ENCODE assay signal across 31 cellular contexts in the genomic region with DNA sequence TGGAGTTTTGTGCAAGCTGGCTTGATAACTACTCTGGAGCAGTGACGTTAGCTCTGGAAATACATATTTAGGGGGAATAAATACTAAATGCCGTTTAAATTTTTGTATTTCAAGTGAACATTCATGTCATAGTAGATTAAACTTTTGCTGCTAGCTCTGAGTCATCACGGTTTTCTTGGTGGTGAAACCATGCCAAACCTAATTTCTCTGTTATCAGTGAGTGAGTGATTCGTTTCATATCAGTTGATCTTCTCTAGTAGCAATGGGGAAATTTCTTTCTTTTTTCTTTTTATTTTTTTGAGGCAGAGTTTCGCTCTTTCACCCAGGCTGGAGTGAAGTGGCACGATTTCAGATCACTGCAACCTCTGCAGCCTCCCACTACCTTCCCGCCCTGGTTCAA.
A peak's percentile ranks its signal among the peaks of the same experiment; 100 is the strongest.
DNase-seq lines count a peak whose midpoint lies in the region; ATAC-seq lines count a peak whose summit lies in the region.
"Had no signal": no experiment of that assay in that cellular context is flagged by ENCODE, and none has a peak within 500 bp of the region (broad histone marks: within the 10 kb centered on the region; RNA-seq: fewer than 3 reads in every experiment).

No MANE protein-coding gene starts in this region.

- no peak overlapping the region for H2BK120ac ChIP-seq in mesenchymal stem cell (ENCODE audit: low read depth, low read length)

- no peak overlapping the region for H2BK5ac ChIP-seq in mesenchymal stem cell (ENCODE audit: low read depth, low read length, poor library complexity, severe bottlenecking)

- no peak overlapping the region for H2AFZ ChIP-seq in mesenchymal stem cell (ENCODE audit: low read depth, low read length)

- H3K36me3 ChIP-seq in mesenchymal stem cell (ENCODE audit: control insufficient read depth in 1 of 2, insufficient read depth in 2 of 2, low read depth in 1 of 2, low read length in 2 of 2) (peaks cover 4 to 5% of the 10 kb centered on the region in 2 experiments), SJCRH30 (no peaks in the 10 kb centered on the region)
- H3K36me3 ChIP-seq: ascending aorta, esophagus muscularis mucosa, gastroesophageal sphincter, MG63, Peyer's patch, suprapubic skin, upper lobe of right lung, WERI-Rb-1 had no signal

- H3K4me1 ChIP-seq in mesenchymal stem cell (ENCODE audit: control insufficient read depth, insufficient read depth, low read depth, low read length) (peaks cover 2% of the 10 kb centered on the region), SJCRH30 (no peaks in the 10 kb centered on the region)
- H3K4me1 ChIP-seq: ascending aorta, Peyer's patch, suprapubic skin, upper lobe of right lung had no signal

- H3K9me3 ChIP-seq in mesenchymal stem cell (ENCODE audit: control insufficient read depth, low read length), result no peaks in the 10 kb centered on the region
- H3K9me3 ChIP-seq in SJCRH30 (replicated peaks), result no peaks in the 10 kb centered on the region
- H3K9me3 ChIP-seq: ascending aorta, esophagus muscularis mucosa, gastroesophageal sphincter, MG63, mucosa of descending colon, Peyer's patch, suprapubic skin, upper lobe of right lung had no signal

- H3K79me1 ChIP-seq in mesenchymal stem cell (replicated peaks; ENCODE audit: low read length, poor library complexity, severe bottlenecking), result peaks cover 33% of the 10 kb centered on the region

- no peak overlapping the region for H2AK5ac ChIP-seq in mesenchymal stem cell (ENCODE audit: low read length, severe bottlenecking)

- H3K27me3 ChIP-seq in mesenchymal stem cell (ENCODE audit: control insufficient read depth in 1 of 2, insufficient read depth in 1 of 2, low read length in 2 of 2) (no peaks in the 10 kb centered on the region), SJCRH30 (no peaks in the 10 kb centered on the region)
- H3K27me3 ChIP-seq: ascending aorta, esophagus muscularis mucosa, gastroesophageal sphincter, MG63, Peyer's patch, suprapubic skin, upper lobe of right lung had no signal

- H3K18ac ChIP-seq in mesenchymal stem cell (ENCODE audit: low read depth in 1 of 2, low read length in 2 of 2), result no peak overlapping the region

- ATAC-seq in esophagus mucosa, result no peak
- ATAC-seq: gastroesophageal sphincter, left colon, mucosa of descending colon, natural killer cell, upper lobe of right lung had no signal

- H3K4me3 ChIP-seq in mesenchymal stem cell (ENCODE audit: insufficient read depth in 1 of 2, low read depth in 1 of 2, low read length in 2 of 2), result no peak overlapping the region
- H3K4me3 ChIP-seq in SJCRH30, result no peak overlapping the region
- H3K4me3 ChIP-seq: ascending aorta, esophagus muscularis mucosa, gastroesophageal sphincter, MG63, mucosa of descending colon, Peyer's patch, suprapubic skin, upper lobe of right lung had no signal

- H3K4ac ChIP-seq in mesenchymal stem cell (ENCODE audit: low read depth in 1 of 2, low read length in 2 of 2), result no peak overlapping the region

- H3K23ac ChIP-seq in mesenchymal stem cell (ENCODE audit: low read length in 2 of 2), result no peak overlapping the region

- no peak overlapping the region for H2BK12ac ChIP-seq in mesenchymal stem cell (ENCODE audit: low read length in 2 of 2)

- no peak overlapping the region for H3K4me2 ChIP-seq in mesenchymal stem cell (ENCODE audit: low read length, poor library complexity, severe bottlenecking)

- no peak overlapping the region for H4K8ac ChIP-seq in mesenchymal stem cell (ENCODE audit: low read length)

- H3K27ac ChIP-seq in mesenchymal stem cell (ENCODE audit: low read length, poor library complexity, severe bottlenecking) (no peak overlapping the region), SJCRH30 (no peak overlapping the region)
- H3K27ac ChIP-seq: ascending aorta, esophagus muscularis mucosa, gastroesophageal sphincter, Peyer's patch, suprapubic skin, upper lobe of right lung, WERI-Rb-1 had no signal

- no peak overlapping the region for H4K91ac ChIP-seq in mesenchymal stem cell (ENCODE audit: low read length)

- no peak overlapping the region for H3K9ac ChIP-seq in mesenchymal stem cell (ENCODE audit: low read length)

- 97% methylated on average over 6 of the region's 7 CpGs for WGBS in mesenchymal stem cell

- DNase-seq in Daoy (ENCODE audit: low read depth) (peak; percentile 27), M059J (ENCODE audit: low read depth) (peak; percentile 62), astrocyte of the hippocampus (ENCODE audit: low read depth, low spot score) (peak; percentile 18), mesenchymal stem cell (peak; percentile 8), NCI-H2171 (lab: John Stamatoyannopoulos, UW) (no peak), RPMI8226 (no peak), SJCRH30 (no peak)
- DNase-seq: activated CD4-positive, alpha-beta T cell treated with anti-CD3 and anti-CD28 coated beads for 48 hours; activated CD8-positive, alpha-beta memory T cell treated with anti-CD3 and anti-CD28 coated beads for 24 hours; activated effector memory CD4-positive, alpha-beta T cell treated with anti-CD3 and anti-CD28 coated beads, Interleukin-2, amount 50 U/mL, for 16 hours; CD4-positive, alpha-beta memory T cell; dermis blood vessel endothelial cell; endodermal cell; KG1; left colon; MG63; mucosa of descending colon; natural killer cell; NCI-H1417; NCI-H2029 treated with DMSO at 0.1 percent for 48 hours; Peyer's patch; small intestine; stimulated activated naive CD4-positive, alpha-beta T cell treated with Interleukin-2 at 50 U/mL for 16 hours; T1000; upper lobe of right lung; WERI-Rb-1 had no signal

- H2BK15ac ChIP-seq in mesenchymal stem cell (ENCODE audit: low read depth, poor library complexity, severe bottlenecking), result no peak overlapping the region

- no peak overlapping the region for H3K14ac ChIP-seq in mesenchymal stem cell (ENCODE audit: low read length in 2 of 2)

Comparison
In these comparisons a context has a peak if more than half of its experiments do, and no peak if none do; other contexts are left out.
1. DNase-seq: peak in Daoy (single experiment), M059J (single experiment), astrocyte of the hippocampus (single experiment) and mesenchymal stem cell (single experiment); none in NCI-H2171 (single experiment), RPMI8226 (single experiment) and SJCRH30 (0 of 2).